ENCODE assay signal across 11 cellular contexts in genomic region chr20:48928832-48929725, GRCh38. TPM values are rescaled to one million over a fixed set of nuclear protein-coding genes. Genes with fewer than 3 reads are reported as not detected.
A peak's percentile ranks its signal among the peaks of the same experiment; 100 is the strongest.
DNase-seq lines count a peak whose midpoint lies in the region; TF ChIP-seq lines count a peak whose summit lies in the region.
"Had no signal": no experiment of that assay in that cellular context is flagged by ENCODE, and none has a peak within 500 bp of the region (broad histone marks: within the 10 kb centered on the region; RNA-seq: fewer than 3 reads in every experiment).

No MANE protein-coding gene starts in this region.

- no peaks in the 10 kb centered on the region for H4K20me1 ChIP-seq in fibroblast of lung (ENCODE audit: control insufficient read depth, extremely low read depth, insufficient read depth, low read length)

- H3K27me3 ChIP-seq in fibroblast of lung (ENCODE audit: control insufficient read depth, insufficient read depth, low read length) (no peaks in the 10 kb centered on the region), tibial nerve (no peaks in the 10 kb centered on the region)

- 31 to 35% methylated on average over 3 of the region's 3 CpGs for WGBS in tibial nerve, 2 donors

- H3K27ac ChIP-seq in fibroblast of lung (ENCODE audit: insufficient read depth, low read length), result no peak overlapping the region
- peak overlapping the region in 3 of 4 donors; percentile 11 to 75 (median 71) for H3K27ac ChIP-seq in tibial nerve

- peaks cover 1% of the 10 kb centered on the region for H3K36me3 ChIP-seq in fibroblast of lung (ENCODE audit: control insufficient read depth, insufficient read depth, low read length)
- H3K36me3 ChIP-seq in tibial nerve, result no peaks in the 10 kb centered on the region

- DNase-seq in SK-MEL-5 (ENCODE audit: low read depth, low spot score) (peak; percentile 96), fibroblast of lung (ENCODE audit: low read depth in 2 of 2) (peak; percentile 9 to 78), myocyte (ENCODE audit: low read depth) (peak; percentile 12), tibial nerve (ENCODE audit: low spot score in 2 of 2) (no peak), NCI-H446 treated with DMSO at 0.1 percent for 48 hours (lab: John Stamatoyannopoulos, UW) (no peak), H4 (ENCODE audit: low spot score) (no peak), cerebellum (ENCODE audit: low spot score) (no peak)
- DNase-seq in central memory CD4-positive, alpha-beta T cell, result no peak
- DNase-seq: activated CD4-positive, alpha-beta T cell treated with anti-CD3 and anti-CD28 coated beads for 48 hours; activated naive CD4-positive, alpha-beta T cell treated with Interleukin-2 at 50 U/mL for 16 hours; SHP77 had no signal

- TF ChIP-seq EP300 in tibial nerve (IDR thresholded peaks at IDR 0.05), result no peak

- H3K9me3 ChIP-seq in fibroblast of lung (ENCODE audit: control insufficient read depth, insufficient read depth, low read depth, low read length) (no peaks in the 10 kb centered on the region), tibial nerve (no peaks in the 10 kb centered on the region)

- no peak overlapping the region for H3K4me3 ChIP-seq in fibroblast of lung (replicated peaks in 1 of 4; ENCODE audit: control extremely low read depth in 1 of 4, insufficient read depth in 1 of 4, low read depth in 3 of 4, low read length in 4 of 4)
- H3K4me3 ChIP-seq in tibial nerve, result no peak overlapping the region

- in situ Hi-C loops in SK-MEL-5 (cut with HindIII; ENCODE audit: low pct_unique_long_range_greater_than_20kb, low sequenced_read_pairs), result no loop called here

- TF ChIP-seq CTCF in fibroblast of lung (conservative IDR thresholded peaks at IDR 0.05 in 1 of 2, IDR thresholded peaks at IDR 0.05 in 1 of 2; ENCODE audit: low read depth in 1 of 2, low read length in 2 of 2) (no peak), tibial nerve (IDR thresholded peaks at IDR 0.05) (no peak)

- no peak overlapping the region for H3K4me2 ChIP-seq in fibroblast of lung (ENCODE audit: extremely low read depth, insufficient read depth, low read length)

- no peak overlapping the region for H3K9ac ChIP-seq in fibroblast of lung (ENCODE audit: insufficient read depth, low read length)

- H3K4me1 ChIP-seq in fibroblast of lung (ENCODE audit: control insufficient read depth, extremely low read depth, insufficient read depth, low read length), result no peaks in the 10 kb centered on the region
- H3K4me1 ChIP-seq in tibial nerve, result peaks cover 0 to 65% (median 33%) of the 10 kb centered on the region in 4 donors

- no peak overlapping the region for H2AFZ ChIP-seq in fibroblast of lung (ENCODE audit: low read length)

- no peak for TF ChIP-seq POLR2A in tibial nerve (IDR thresholded peaks at IDR 0.05)

- peaks cover 79% of the 10 kb centered on the region for H3K79me2 ChIP-seq in fibroblast of lung (ENCODE audit: control insufficient read depth, insufficient read depth, low read length)

RNA-seq across cellular contexts. Expression of gene ARFGEF2, which starts 7.6 kb away (rescaled TPM):
- total RNA-seq in SK-MEL-5 (2014; rRNA removed; shearing (Covaris generic)), result 95.5 and 104 TPM in 2 replicates
- 42.6 and 59.8 TPM in 2 replicates for polyA plus RNA-seq in SK-MEL-5 (2015; cell fraction: cytosol; rRNA removed)
- 73.7 and 81.5 TPM in 2 replicates for polyA plus RNA-seq in SK-MEL-5 (2015; cell fraction: nucleus; rRNA removed)
- 30.8 and 42.8 TPM in 2 replicates for total RNA-seq in fibroblast of lung
- polyA plus RNA-seq in fibroblast of lung, result 14.7 and 17.3 TPM in 2 replicates
- polyA plus RNA-seq in fibroblast of lung (2012), result 10.1 and 13.5 TPM in 2 replicates
- polyA minus RNA-seq in fibroblast of lung (ENCODE audit: low replicate concordance), result 32.1 and 35.1 TPM in 2 replicates
- 27.6 and 36.3 TPM in 2 replicates for total RNA-seq in myocyte
- polyA plus RNA-seq in myocyte (2012), result 9.9 TPM
- total RNA-seq in tibial nerve, result 10 to 100 TPM; 27.6 to 33.5 (median 30.1) TPM
- total RNA-seq in H4 (2014; rRNA removed; shearing (Covaris generic)), result 11.2 and 13.8 TPM in 2 replicates
- total RNA-seq in cerebellum, result 27.9 TPM

Comparison
In these comparisons a context has a peak if more than half of its experiments do, and no peak if none do; other contexts are left out.
1. DNase-seq: peak in SK-MEL-5 (single experiment), fibroblast of lung (2 of 2) and myocyte (single experiment); none in tibial nerve (0 of 2), central memory CD4-positive, alpha-beta T cell (single experiment), NCI-H446 treated with DMSO at 0.1 percent for 48 hours (single experiment), H4 (single experiment) and cerebellum (single experiment).